ENCODE assay signal across 7 cellular contexts in the genomic region with DNA sequence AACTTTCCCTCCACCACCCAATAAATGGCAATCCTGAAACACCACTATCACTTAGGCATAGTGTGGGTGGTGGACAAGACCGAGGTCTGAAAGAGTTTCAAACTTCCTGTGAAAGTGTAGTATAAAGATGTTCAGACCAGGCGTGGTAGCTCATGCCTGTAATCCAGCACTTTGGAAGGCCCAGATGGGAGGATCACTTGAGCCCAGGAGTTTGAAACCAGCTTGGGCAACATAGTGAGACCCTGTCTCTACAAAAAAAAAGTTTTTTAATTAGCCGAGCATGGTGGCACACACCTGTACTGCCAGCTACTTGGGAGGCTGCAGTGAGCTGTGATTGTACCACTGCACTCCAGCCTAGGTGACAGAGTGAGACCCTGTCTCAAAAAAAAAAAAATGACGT.
DNase-seq lines count a peak whose midpoint lies in the region; TF ChIP-seq lines count a peak whose summit lies in the region.
"Not testable (repeated sequence)": the region's sequence is repeated elsewhere in the genome, so short reads cannot be mapped to it uniquely, and the experiment has no call there.

No MANE protein-coding gene starts in this region.

- not testable (repeated sequence) for TF ChIP-seq CTCF in cardiac muscle cell (IDR thresholded peaks at IDR 0.05; ENCODE audit: low read depth, low read length); neural crest cell (conservative IDR thresholded peaks at IDR 0.05)

- H3K27ac Mint-ChIP-seq in activated naive CD8-positive, alpha-beta T cell: peak overlapping the region; percentile 76
- peak overlapping the region; percentile 31 for H3K27ac Mint-ChIP-seq in neural crest cell (ENCODE audit: unreplicated experiment)

- not testable (repeated sequence) for H3K4me3 Mint-ChIP-seq in activated naive CD8-positive, alpha-beta T cell
- peak overlapping the region; percentile 84 for H3K4me3 Mint-ChIP-seq in neural crest cell

- in situ Hi-C loops in KBM-7 (cut with MboI; ENCODE audit: low pct_unique_long_range_greater_than_20kb, low sequenced_read_pairs): not testable (repeated sequence)

- peak overlapping the region; percentile 51 for H3K27ac ChIP-seq in cardiac muscle cell

- H3K36me3 ChIP-seq in cardiac muscle cell: not testable (repeated sequence)

- not testable (repeated sequence) for H3K9me3 ChIP-seq in cardiac muscle cell (ENCODE audit: low read depth)

- not testable (repeated sequence) for H3K9me3 Mint-ChIP-seq in activated naive CD8-positive, alpha-beta T cell (ENCODE audit: low read depth); neural crest cell

- H3K4me1 ChIP-seq in cardiac muscle cell (ENCODE audit: low read depth): peaks cover 19% of the 10 kb centered on the region

- not testable (repeated sequence) for H3K36me3 Mint-ChIP-seq in activated naive CD8-positive, alpha-beta T cell
- peaks cover 12% of the 10 kb centered on the region for H3K36me3 Mint-ChIP-seq in neural crest cell (ENCODE audit: low read depth)

- H3K27me3 ChIP-seq in cardiac muscle cell: not testable (repeated sequence)

- not testable (repeated sequence) for H3K4me3 ChIP-seq in cardiac muscle cell

- not testable (repeated sequence) for H3K4me1 Mint-ChIP-seq in activated naive CD8-positive, alpha-beta T cell (ENCODE audit: low read depth)
- peaks cover 42% of the 10 kb centered on the region for H3K4me1 Mint-ChIP-seq in neural crest cell

- DNase-seq in DMS153 (lab: John Stamatoyannopoulos, UW) (peak; percentile 41), KBM-7 (peak; percentile 44), OCI-M1 (lab: John Stamatoyannopoulos, UW) (peak; percentile 34), cardiac muscle cell (ENCODE audit: low read depth in 1 of 2, low spot score in 1 of 2) (peak in 1 of 2 donors; percentile 43)
- peak; percentile 16 for DNase-seq in activated CD4-positive, alpha-beta T cell treated with anti-CD3 and anti-CD28 coated beads for 48 hours
- not testable (repeated sequence) for DNase-seq in neural crest cell (ENCODE audit: low read depth, low spot score)

- not testable (repeated sequence) for H3K27me3 Mint-ChIP-seq in activated naive CD8-positive, alpha-beta T cell
- peaks cover 35% of the 10 kb centered on the region for H3K27me3 Mint-ChIP-seq in neural crest cell (ENCODE audit: low read depth)
